Comparison of ENCODE assay signal across 1 cellular context in the genomic region with DNA sequence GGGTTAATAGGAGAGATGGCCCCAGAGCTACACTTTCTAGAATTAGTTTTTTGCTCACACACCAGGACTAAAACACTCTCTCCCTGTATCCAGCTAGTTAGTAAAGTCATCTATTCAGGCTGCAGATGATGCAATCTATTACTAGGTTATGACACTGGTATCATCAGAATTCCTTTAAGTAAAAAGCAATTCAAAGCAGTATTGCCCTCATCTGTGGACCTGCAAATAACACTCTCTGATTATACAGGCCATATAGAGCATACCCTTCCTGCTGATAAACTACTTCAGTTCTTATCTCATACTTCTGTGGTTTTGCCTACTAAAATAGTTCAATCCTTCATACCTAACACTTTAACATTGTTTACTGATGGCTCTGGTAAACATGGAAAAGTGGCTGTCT.
TF ChIP-seq lines count a peak whose summit lies in the region.

No MANE protein-coding gene starts in this region.

TF ChIP-seq in K562, 482 proteins besides CTCF, POLR2A, EP300 and RAD21 (continues in another document):
- TF ChIP-seq FOXK2 (conservative IDR thresholded peaks at IDR 0.05 in 1 of 2, IDR thresholded peaks at IDR 0.05 in 1 of 2; ENCODE audit: low read depth in 2 of 2), result no peak
- TF ChIP-seq PHTF2 (CRISPR knock-in tag; IDR thresholded peaks at IDR 0.05), result no peak
- no peak for TF ChIP-seq ZNF764 (CRISPR knock-in tag; IDR thresholded peaks at IDR 0.05; ENCODE audit: low read depth)
- no peak for TF ChIP-seq OTX1 (CRISPR knock-in tag; IDR thresholded peaks at IDR 0.05)
- TF ChIP-seq TCFL5 (CRISPR knock-in tag; conservative IDR thresholded peaks at IDR 0.05), result no peak
- no peak for TF ChIP-seq SIX5 (IDR thresholded peaks at IDR 0.05; ENCODE audit: borderline replicate concordance in 1 of 2, insufficient read depth in 1 of 2, low read depth in 1 of 2, low read length in 2 of 2)
- TF ChIP-seq, protein P1, sequence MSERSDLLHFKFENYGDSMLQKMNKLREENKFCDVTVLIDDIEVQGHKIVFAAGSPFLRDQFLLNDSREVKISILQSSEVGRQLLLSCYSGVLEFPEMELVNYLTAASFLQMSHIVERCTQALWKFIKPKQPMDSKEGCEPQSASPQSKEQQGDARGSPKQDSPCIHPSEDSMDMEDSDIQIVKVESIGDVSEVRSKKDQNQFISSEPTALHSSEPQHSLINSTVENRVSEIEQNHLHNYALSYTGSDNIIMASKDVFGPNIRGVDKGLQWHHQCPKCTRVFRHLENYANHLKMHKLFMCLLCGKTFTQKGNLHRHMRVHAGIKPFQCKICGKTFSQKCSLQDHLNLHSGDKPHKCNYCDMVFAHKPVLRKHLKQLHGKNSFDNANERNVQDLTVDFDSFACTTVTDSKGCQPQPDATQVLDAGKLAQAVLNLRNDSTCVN (CRISPR knock-in tag; IDR thresholded peaks at IDR 0.05), result no peak
- no peak for TF ChIP-seq ZNF121 (CRISPR knock-in tag; conservative IDR thresholded peaks at IDR 0.05)
- no peak for TF ChIP-seq GATAD2B (IDR thresholded peaks at IDR 0.05; ENCODE audit: borderline replicate concordance)
- TF ChIP-seq SMARCA4 (IDR thresholded peaks at IDR 0.05), result no peak
- TF ChIP-seq, protein P2, sequence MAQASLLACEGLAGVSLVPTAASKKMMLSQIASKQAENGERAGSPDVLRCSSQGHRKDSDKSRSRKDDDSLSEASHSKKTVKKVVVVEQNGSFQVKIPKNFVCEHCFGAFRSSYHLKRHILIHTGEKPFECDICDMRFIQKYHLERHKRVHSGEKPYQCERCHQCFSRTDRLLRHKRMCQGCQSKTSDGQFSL (CRISPR knock-in tag; IDR thresholded peaks at IDR 0.05), result no peak
- TF ChIP-seq, protein P2 (tag; IDR thresholded peaks at IDR 0.05), result no peak
- TF ChIP-seq, protein P3, sequence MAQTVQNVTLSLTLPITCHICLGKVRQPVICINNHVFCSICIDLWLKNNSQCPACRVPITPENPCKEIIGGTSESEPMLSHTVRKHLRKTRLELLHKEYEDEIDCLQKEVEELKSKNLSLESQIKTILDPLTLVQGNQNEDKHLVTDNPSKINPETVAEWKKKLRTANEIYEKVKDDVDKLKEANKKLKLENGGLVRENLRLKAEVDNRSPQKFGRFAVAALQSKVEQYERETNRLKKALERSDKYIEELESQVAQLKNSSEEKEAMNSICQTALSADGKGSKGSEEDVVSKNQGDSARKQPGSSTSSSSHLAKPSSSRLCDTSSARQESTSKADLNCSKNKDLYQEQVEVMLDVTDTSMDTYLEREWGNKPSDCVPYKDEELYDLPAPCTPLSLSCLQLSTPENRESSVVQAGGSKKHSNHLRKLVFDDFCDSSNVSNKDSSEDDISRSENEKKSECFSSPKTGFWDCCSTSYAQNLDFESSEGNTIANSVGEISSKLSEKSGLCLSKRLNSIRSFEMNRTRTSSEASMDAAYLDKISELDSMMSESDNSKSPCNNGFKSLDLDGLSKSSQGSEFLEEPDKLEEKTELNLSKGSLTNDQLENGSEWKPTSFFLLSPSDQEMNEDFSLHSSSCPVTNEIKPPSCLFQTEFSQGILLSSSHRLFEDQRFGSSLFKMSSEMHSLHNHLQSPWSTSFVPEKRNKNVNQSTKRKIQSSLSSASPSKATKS (CRISPR knock-in tag; IDR thresholded peaks at IDR 0.05), result no peak
- no peak for TF ChIP-seq ZNF707 (CRISPR knock-in tag; conservative IDR thresholded peaks at IDR 0.05)
- TF ChIP-seq, protein P4, sequence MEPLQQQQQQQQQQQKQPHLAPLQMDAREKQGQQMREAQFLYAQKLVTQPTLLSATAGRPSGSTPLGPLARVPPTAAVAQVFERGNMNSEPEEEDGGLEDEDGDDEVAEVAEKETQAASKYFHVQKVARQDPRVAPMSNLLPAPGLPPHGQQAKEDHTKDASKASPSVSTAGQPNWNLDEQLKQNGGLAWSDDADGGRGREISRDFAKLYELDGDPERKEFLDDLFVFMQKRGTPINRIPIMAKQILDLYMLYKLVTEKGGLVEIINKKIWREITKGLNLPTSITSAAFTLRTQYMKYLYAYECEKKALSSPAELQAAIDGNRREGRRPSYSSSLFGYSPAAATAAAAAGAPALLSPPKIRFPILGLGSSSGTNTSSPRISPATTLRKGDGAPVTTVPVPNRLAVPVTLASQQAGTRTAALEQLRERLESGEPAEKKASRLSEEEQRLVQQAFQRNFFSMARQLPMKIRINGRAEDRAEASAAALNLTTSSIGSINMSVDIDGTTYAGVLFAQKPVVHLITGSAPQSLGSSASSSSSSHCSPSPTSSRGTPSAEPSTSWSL (CRISPR knock-in tag; IDR thresholded peaks at IDR 0.05; ENCODE audit: borderline replicate concordance), result no peak
- TF ChIP-seq NFATC3 (IDR thresholded peaks at IDR 0.05), result no peak
- TF ChIP-seq POLR2G (IDR thresholded peaks at IDR 0.05; ENCODE audit: low read depth, low read length), result no peak
- no peak for TF ChIP-seq SUPT5H (IDR thresholded peaks at IDR 0.05)
- TF ChIP-seq KLF16 (IDR thresholded peaks at IDR 0.05), result no peak
- no peak for TF ChIP-seq PRPF4 (IDR thresholded peaks at IDR 0.05; ENCODE audit: insufficient read depth, low read depth, low read length, poor library complexity, severe bottlenecking)
- TF ChIP-seq, protein P5, sequence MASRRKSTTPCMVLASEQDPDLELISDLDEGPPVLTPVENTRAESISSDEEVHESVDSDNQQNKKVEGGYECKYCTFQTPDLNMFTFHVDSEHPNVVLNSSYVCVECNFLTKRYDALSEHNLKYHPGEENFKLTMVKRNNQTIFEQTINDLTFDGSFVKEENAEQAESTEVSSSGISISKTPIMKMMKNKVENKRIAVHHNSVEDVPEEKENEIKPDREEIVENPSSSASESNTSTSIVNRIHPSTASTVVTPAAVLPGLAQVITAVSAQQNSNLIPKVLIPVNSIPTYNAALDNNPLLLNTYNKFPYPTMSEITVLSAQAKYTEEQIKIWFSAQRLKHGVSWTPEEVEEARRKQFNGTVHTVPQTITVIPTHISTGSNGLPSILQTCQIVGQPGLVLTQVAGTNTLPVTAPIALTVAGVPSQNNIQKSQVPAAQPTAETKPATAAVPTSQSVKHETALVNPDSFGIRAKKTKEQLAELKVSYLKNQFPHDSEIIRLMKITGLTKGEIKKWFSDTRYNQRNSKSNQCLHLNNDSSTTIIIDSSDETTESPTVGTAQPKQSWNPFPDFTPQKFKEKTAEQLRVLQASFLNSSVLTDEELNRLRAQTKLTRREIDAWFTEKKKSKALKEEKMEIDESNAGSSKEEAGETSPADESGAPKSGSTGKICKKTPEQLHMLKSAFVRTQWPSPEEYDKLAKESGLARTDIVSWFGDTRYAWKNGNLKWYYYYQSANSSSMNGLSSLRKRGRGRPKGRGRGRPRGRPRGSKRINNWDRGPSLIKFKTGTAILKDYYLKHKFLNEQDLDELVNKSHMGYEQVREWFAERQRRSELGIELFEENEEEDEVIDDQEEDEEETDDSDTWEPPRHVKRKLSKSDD (conservative IDR thresholded peaks at IDR 0.05; ENCODE audit: low read length), result no peak
- TF ChIP-seq ZFP1 (CRISPR knock-in tag; IDR thresholded peaks at IDR 0.05), result no peak
- TF ChIP-seq, protein P6, sequence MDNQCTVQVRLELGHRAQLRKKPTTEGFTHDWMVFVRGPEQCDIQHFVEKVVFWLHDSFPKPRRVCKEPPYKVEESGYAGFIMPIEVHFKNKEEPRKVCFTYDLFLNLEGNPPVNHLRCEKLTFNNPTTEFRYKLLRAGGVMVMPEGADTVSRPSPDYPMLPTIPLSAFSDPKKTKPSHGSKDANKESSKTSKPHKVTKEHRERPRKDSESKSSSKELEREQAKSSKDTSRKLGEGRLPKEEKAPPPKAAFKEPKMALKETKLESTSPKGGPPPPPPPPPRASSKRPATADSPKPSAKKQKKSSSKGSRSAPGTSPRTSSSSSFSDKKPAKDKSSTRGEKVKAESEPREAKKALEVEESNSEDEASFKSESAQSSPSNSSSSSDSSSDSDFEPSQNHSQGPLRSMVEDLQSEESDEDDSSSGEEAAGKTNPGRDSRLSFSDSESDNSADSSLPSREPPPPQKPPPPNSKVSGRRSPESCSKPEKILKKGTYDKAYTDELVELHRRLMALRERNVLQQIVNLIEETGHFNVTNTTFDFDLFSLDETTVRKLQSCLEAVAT (IDR thresholded peaks at IDR 0.05), result no peak
- no peak for TF ChIP-seq NRF1 (conservative IDR thresholded peaks at IDR 0.05 in 1 of 2, IDR thresholded peaks at IDR 0.05 in 1 of 2)
- TF ChIP-seq, protein P7, sequence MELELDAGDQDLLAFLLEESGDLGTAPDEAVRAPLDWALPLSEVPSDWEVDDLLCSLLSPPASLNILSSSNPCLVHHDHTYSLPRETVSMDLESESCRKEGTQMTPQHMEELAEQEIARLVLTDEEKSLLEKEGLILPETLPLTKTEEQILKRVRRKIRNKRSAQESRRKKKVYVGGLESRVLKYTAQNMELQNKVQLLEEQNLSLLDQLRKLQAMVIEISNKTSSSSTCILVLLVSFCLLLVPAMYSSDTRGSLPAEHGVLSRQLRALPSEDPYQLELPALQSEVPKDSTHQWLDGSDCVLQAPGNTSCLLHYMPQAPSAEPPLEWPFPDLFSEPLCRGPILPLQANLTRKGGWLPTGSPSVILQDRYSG (tag; conservative IDR thresholded peaks at IDR 0.05; ENCODE audit: low read depth), result no peak
- no peak for TF ChIP-seq MTA2 (IDR thresholded peaks at IDR 0.05; ENCODE audit: low read depth)
- no peak for TF ChIP-seq ZNF324 (CRISPR knock-in tag; IDR thresholded peaks at IDR 0.05)
- no peak for TF ChIP-seq ZBED1 (IDR thresholded peaks at IDR 0.05)
- no peak for TF ChIP-seq SP2 (IDR thresholded peaks at IDR 0.05; ENCODE audit: extremely low read depth, low read depth, low read length, poor library complexity, severe bottlenecking)
- TF ChIP-seq, protein P8, sequence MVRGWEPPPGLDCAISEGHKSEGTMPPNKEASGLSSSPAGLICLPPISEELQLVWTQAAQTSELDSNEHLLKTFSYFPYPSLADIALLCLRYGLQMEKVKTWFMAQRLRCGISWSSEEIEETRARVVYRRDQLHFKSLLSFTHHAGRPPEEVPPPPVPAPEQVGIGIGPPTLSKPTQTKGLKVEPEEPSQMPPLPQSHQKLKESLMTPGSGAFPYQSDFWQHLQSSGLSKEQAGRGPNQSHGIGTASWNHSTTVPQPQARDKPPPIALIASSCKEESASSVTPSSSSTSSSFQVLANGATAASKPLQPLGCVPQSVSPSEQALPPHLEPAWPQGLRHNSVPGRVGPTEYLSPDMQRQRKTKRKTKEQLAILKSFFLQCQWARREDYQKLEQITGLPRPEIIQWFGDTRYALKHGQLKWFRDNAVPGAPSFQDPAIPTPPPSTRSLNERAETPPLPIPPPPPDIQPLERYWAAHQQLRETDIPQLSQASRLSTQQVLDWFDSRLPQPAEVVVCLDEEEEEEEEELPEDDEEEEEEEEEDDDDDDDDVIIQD (CRISPR knock-in tag; IDR thresholded peaks at IDR 0.05), result no peak
- TF ChIP-seq MAFG (tag; conservative IDR thresholded peaks at IDR 0.05), result no peak
- TF ChIP-seq KAT7 (CRISPR knock-in tag; IDR thresholded peaks at IDR 0.05; ENCODE audit: borderline replicate concordance), result no peak
- TF ChIP-seq ZNF253 (CRISPR knock-in tag; conservative IDR thresholded peaks at IDR 0.05), result no peak
- no peak for TF ChIP-seq TSC22D4 (tag; IDR thresholded peaks at IDR 0.05)
- TF ChIP-seq, protein P9, sequence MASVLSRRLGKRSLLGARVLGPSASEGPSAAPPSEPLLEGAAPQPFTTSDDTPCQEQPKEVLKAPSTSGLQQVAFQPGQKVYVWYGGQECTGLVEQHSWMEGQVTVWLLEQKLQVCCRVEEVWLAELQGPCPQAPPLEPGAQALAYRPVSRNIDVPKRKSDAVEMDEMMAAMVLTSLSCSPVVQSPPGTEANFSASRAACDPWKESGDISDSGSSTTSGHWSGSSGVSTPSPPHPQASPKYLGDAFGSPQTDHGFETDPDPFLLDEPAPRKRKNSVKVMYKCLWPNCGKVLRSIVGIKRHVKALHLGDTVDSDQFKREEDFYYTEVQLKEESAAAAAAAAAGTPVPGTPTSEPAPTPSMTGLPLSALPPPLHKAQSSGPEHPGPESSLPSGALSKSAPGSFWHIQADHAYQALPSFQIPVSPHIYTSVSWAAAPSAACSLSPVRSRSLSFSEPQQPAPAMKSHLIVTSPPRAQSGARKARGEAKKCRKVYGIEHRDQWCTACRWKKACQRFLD (CRISPR knock-in tag; IDR thresholded peaks at IDR 0.05), result no peak
- TF ChIP-seq HNRNPUL1 (IDR thresholded peaks at IDR 0.05; ENCODE audit: low read length), result no peak
- TF ChIP-seq, protein P10, sequence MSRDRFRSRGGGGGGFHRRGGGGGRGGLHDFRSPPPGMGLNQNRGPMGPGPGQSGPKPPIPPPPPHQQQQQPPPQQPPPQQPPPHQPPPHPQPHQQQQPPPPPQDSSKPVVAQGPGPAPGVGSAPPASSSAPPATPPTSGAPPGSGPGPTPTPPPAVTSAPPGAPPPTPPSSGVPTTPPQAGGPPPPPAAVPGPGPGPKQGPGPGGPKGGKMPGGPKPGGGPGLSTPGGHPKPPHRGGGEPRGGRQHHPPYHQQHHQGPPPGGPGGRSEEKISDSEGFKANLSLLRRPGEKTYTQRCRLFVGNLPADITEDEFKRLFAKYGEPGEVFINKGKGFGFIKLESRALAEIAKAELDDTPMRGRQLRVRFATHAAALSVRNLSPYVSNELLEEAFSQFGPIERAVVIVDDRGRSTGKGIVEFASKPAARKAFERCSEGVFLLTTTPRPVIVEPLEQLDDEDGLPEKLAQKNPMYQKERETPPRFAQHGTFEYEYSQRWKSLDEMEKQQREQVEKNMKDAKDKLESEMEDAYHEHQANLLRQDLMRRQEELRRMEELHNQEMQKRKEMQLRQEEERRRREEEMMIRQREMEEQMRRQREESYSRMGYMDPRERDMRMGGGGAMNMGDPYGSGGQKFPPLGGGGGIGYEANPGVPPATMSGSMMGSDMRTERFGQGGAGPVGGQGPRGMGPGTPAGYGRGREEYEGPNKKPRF (IDR thresholded peaks at IDR 0.05; ENCODE audit: low read depth, low read length), result no peak
- TF ChIP-seq MCM3 (IDR thresholded peaks at IDR 0.05), result no peak
- TF ChIP-seq, protein P11, sequence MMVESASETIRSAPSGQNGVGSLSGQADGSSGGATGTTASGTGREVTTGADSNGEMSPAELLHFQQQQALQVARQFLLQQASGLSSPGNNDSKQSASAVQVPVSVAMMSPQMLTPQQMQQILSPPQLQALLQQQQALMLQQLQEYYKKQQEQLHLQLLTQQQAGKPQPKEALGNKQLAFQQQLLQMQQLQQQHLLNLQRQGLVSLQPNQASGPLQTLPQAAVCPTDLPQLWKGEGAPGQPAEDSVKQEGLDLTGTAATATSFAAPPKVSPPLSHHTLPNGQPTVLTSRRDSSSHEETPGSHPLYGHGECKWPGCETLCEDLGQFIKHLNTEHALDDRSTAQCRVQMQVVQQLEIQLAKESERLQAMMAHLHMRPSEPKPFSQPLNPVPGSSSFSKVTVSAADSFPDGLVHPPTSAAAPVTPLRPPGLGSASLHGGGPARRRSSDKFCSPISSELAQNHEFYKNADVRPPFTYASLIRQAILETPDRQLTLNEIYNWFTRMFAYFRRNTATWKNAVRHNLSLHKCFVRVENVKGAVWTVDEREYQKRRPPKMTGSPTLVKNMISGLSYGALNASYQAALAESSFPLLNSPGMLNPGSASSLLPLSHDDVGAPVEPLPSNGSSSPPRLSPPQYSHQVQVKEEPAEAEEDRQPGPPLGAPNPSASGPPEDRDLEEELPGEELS (CRISPR knock-in tag; IDR thresholded peaks at IDR 0.05; ENCODE audit: borderline replicate concordance), result no peak
- TF ChIP-seq, protein P12, sequence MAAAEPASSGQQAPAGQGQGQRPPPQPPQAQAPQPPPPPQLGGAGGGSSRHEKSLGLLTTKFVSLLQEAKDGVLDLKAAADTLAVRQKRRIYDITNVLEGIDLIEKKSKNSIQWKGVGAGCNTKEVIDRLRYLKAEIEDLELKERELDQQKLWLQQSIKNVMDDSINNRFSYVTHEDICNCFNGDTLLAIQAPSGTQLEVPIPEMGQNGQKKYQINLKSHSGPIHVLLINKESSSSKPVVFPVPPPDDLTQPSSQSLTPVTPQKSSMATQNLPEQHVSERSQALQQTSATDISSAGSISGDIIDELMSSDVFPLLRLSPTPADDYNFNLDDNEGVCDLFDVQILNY (CRISPR knock-in tag; IDR thresholded peaks at IDR 0.05), result no peak
- no peak for TF ChIP-seq HEY1 (CRISPR knock-in tag; IDR thresholded peaks at IDR 0.05; ENCODE audit: borderline replicate concordance)
- TF ChIP-seq MAFF (IDR thresholded peaks at IDR 0.05; ENCODE audit: low read length), result no peak
